ENCODE assay signal across 9 cellular contexts in the genomic region with DNA sequence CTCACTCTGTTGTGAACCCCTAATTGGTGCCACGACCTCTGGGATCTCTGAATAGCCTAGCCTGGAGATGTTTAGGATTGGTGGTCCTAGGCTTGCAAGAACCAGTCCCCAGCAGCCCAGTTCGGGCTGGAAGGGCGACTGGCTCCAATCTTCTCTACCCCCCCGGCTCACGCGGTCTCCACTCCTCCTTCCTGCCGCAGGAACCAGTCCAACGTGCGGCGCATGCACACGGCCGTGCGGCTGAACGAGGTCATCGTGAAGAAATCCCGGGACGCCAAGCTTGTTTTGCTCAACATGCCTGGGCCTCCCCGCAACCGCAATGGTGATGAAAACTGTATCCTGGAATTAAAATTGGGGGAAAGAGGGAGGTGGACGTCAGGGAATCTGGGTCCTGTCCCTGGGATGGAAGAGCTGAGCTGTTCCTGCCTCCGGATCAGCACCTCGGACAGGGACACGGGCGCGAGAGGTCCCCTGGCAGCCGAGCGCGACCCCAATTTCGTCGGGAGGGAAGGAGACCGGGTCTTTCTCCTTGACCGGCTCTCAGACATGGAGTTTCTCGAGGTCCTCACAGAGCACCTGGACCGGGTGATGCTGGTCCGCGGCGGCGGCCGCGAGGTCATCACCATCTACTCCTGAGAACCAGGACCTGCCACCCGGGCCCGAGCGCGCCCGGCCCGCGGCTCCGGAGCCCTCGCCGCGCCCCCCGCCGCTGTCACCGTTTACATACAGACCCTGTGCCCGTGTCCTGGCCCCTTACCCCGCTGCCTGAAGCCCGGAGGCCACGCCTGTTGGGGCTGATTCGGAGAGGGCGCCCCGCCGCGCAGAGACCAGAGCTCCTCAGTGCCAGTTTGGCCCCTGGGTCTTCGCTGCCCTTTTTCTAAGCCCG. TPM values are rescaled to one million over a fixed set of nuclear protein-coding genes. Genes with fewer than 3 reads are reported as not detected.
DNase-seq lines count a peak whose midpoint lies in the region; ATAC-seq and TF ChIP-seq lines count a peak whose summit lies in the region.
"Had no signal": no experiment of that assay in that cellular context is flagged by ENCODE, and none has a peak within 500 bp of the region (broad histone marks: within the 10 kb centered on the region; RNA-seq: fewer than 3 reads in every experiment).

No MANE protein-coding gene starts in this region.

- DNase-seq in DND-41 (peak; percentile 45), MG63 (peak; percentile 15), endodermal cell (peak; percentile 94), mesothelial cell of epicardium (ENCODE audit: low spot score in 2 of 2, unreplicated experiment in 2 of 2) (peak; percentile 63 to 82), NCI-H345 treated with DMSO at 0.1 percent for 48 hours (lab: John Stamatoyannopoulos, UW; ENCODE audit: unreplicated experiment) (no peak), NCI-H146 treated with DMSO at 0.1 percent for 48 hours (lab: John Stamatoyannopoulos, UW; ENCODE audit: unreplicated experiment) (no peak)

- H3K79me2 ChIP-seq in DND-41 (ENCODE audit: insufficient read depth, low read length): no peaks in the 10 kb centered on the region

- H3K4me3 ChIP-seq in DND-41 (ENCODE audit: low read depth in 1 of 2, low read length in 2 of 2): no peak overlapping the region
- no peak overlapping the region for H3K4me3 ChIP-seq in MG63
- peak overlapping the region; percentile 35 for H3K4me3 ChIP-seq in endodermal cell (ENCODE audit: low read length)

- TF ChIP-seq CTCF in DND-41 (IDR thresholded peaks at IDR 0.05; ENCODE audit: borderline replicate concordance, extremely low read depth, low read length, poor library complexity, severe bottlenecking) (no peak), endodermal cell (conservative IDR thresholded peaks at IDR 0.05) (no peak), mesothelial cell of epicardium (IDR thresholded peaks at IDR 0.05; ENCODE audit: unreplicated experiment) (no peak)

- H2AFZ ChIP-seq in DND-41 (ENCODE audit: low read depth, low read length): no peak overlapping the region

- peaks cover 32% of the 10 kb centered on the region for H3K36me3 ChIP-seq in DND-41 (ENCODE audit: insufficient read depth, low read length)
- H3K36me3 ChIP-seq in MG63: peaks cover 17% of the 10 kb centered on the region
- H3K36me3 ChIP-seq in endodermal cell (ENCODE audit: control insufficient read depth, insufficient read depth, low read length): peaks cover 12% of the 10 kb centered on the region

- no peak overlapping the region for H3K27ac ChIP-seq in DND-41 (ENCODE audit: low read length)
- H3K27ac ChIP-seq in endodermal cell (ENCODE audit: low read depth, low read length): no peak overlapping the region

- ATAC-seq in DND-41 (ENCODE audit: insufficient read depth, low read depth): no peak
- no peak for ATAC-seq in HG03469 (IDR thresholded peaks at IDR 0.05; ENCODE audit: unreplicated experiment)
- ATAC-seq in GM21825 (IDR thresholded peaks at IDR 0.05; ENCODE audit: unreplicated experiment): no peak

- no peak overlapping the region for H3K27ac Mint-ChIP-seq in endodermal cell
- no peak overlapping the region for H3K27ac Mint-ChIP-seq in mesothelial cell of epicardium

- peaks cover 7% of the 10 kb centered on the region for H3K4me1 Mint-ChIP-seq in endodermal cell
- peaks cover 13% of the 10 kb centered on the region for H3K4me1 Mint-ChIP-seq in mesothelial cell of epicardium

- H3K9ac ChIP-seq in DND-41 (ENCODE audit: low read depth, low read length): no peak overlapping the region
- H3K9ac ChIP-seq in endodermal cell (ENCODE audit: extremely low read depth, low read length, poor library complexity, severe bottlenecking): no peak overlapping the region

- H3K4me3 Mint-ChIP-seq in endodermal cell (peak overlapping the region; percentile 15), mesothelial cell of epicardium (no peak overlapping the region)

- 19 to 43% methylated on average over 24 to 65 of the region's 65 CpGs for WGBS in endodermal cell (ENCODE audit: insufficient coverage in 1 of 2, insufficient read length in 1 of 2), 2 experiments

- H3K9me3 ChIP-seq in DND-41 (ENCODE audit: insufficient read depth, low read length, severe bottlenecking) (no peaks in the 10 kb centered on the region), MG63 (no peaks in the 10 kb centered on the region), endodermal cell (ENCODE audit: control insufficient read depth, low read length) (no peaks in the 10 kb centered on the region)

- peaks cover 76% of the 10 kb centered on the region for H4K20me1 ChIP-seq in DND-41 (ENCODE audit: insufficient read depth, low read length)

- no peaks in the 10 kb centered on the region for H3K27me3 ChIP-seq in DND-41 (ENCODE audit: insufficient read depth, low read length, poor library complexity)
- peaks cover 12% of the 10 kb centered on the region for H3K27me3 ChIP-seq in MG63
- peaks cover 79% of the 10 kb centered on the region for H3K27me3 ChIP-seq in endodermal cell (ENCODE audit: control insufficient read depth, insufficient read depth, low read length, poor library complexity, severe bottlenecking)

- peaks cover 22% of the 10 kb centered on the region for H3K36me3 Mint-ChIP-seq in endodermal cell (ENCODE audit: low read depth)
- peaks cover 23% of the 10 kb centered on the region for H3K36me3 Mint-ChIP-seq in mesothelial cell of epicardium

- H3K4me1 ChIP-seq in DND-41 (ENCODE audit: insufficient read depth, low read length) (peaks cover 16% of the 10 kb centered on the region), endodermal cell (ENCODE audit: control insufficient read depth, insufficient read depth, low read length) (no peaks in the 10 kb centered on the region)

- no peak overlapping the region for H3K4me2 ChIP-seq in DND-41 (ENCODE audit: insufficient read depth, low read length)

- H3K27me3 Mint-ChIP-seq in endodermal cell (ENCODE audit: insufficient read depth) (peaks cover 71% of the 10 kb centered on the region), mesothelial cell of epicardium (ENCODE audit: low read depth) (peaks cover 68% of the 10 kb centered on the region)

- H3K9me3 Mint-ChIP-seq in endodermal cell (no peaks in the 10 kb centered on the region), mesothelial cell of epicardium (no peaks in the 10 kb centered on the region)

RNA-seq across cellular contexts. Expression of a gene that starts 28.2 kb away (rescaled TPM):
- 0.15 and 0.72 TPM in 2 replicates for total RNA-seq in MG63 (2014; rRNA removed; shearing (Covaris generic); ENCODE audit: low replicate concordance)
- total RNA-seq in endodermal cell: 10 to 100 TPM in 1 of 2 donors, 1 to 10 TPM in 1; 5.7 to 10.2 TPM
- polyA plus RNA-seq in endodermal cell (2013, experiment 1 of 2): 7.2 TPM
- 7.4 TPM for polyA plus RNA-seq in endodermal cell (2013, experiment 2 of 2)
- total RNA-seq in mesothelial cell of epicardium: 6.9 to 9.1 TPM (median 7.7 TPM) in 3 replicates
- total RNA-seq: lower leg skin had no signal

RNA-seq across cellular contexts. Expression of a gene that starts 32.5 kb away (rescaled TPM):
- 9.2 and 24.9 TPM in 2 replicates for total RNA-seq in MG63 (2014; rRNA removed; shearing (Covaris generic); ENCODE audit: low replicate concordance)
- 10 to 100 TPM; 19.3 to 28.7 TPM for total RNA-seq in endodermal cell
- 26.8 TPM for polyA plus RNA-seq in endodermal cell (2013, experiment 1 of 2)
- 25.4 TPM for polyA plus RNA-seq in endodermal cell (2013, experiment 2 of 2)
- total RNA-seq in mesothelial cell of epicardium: 37.1 to 41.2 TPM (median 40.2 TPM) in 3 replicates

RNA-seq across cellular contexts. Expression of a gene that starts 48.5 kb away (rescaled TPM):
- 0.07 TPM in 1 of 2 replicates, not detected in the other for total RNA-seq in MG63 (2014; rRNA removed; shearing (Covaris generic); ENCODE audit: low replicate concordance)
- under 1 TPM; 0.15 to 0.29 TPM for total RNA-seq in endodermal cell
- 0.32 TPM for polyA plus RNA-seq in endodermal cell (2013, experiment 1 of 2)
- 0.83 TPM for polyA plus RNA-seq in endodermal cell (2013, experiment 2 of 2)
- 0.11 TPM in 1 of 3 replicates, not detected in the others for total RNA-seq in mesothelial cell of epicardium

Comparison
In these comparisons a context has a peak if more than half of its experiments do, and no peak if none do; other contexts are left out.
1. DNase-seq: peak in DND-41 (single experiment), MG63 (single experiment), endodermal cell (single experiment) and mesothelial cell of epicardium (2 of 2); none in NCI-H345 treated with DMSO at 0.1 percent for 48 hours (single experiment) and NCI-H146 treated with DMSO at 0.1 percent for 48 hours (single experiment).